22 cellular contexts compared by ENCODE assay signal in the genomic region with DNA sequence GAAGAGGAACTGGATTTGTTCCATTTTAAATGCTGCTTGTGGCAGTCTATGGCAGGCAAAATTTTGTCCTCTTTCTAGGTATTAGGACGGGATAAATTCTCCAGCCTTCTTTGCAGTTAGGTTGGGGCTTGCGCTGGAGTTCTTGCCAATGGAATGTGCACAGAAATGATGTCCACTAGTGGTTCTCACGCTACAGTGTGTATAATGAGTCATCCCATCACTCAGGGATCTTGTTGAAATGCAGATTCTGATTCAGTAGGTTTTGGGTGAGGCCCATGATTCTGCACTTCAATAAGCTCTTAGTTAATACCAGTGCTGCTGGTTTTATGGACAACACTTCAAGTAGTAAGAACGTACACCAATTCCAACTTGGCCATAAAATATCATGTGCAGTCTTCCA.
DNase-seq lines count a peak whose midpoint lies in the region; ATAC-seq and TF ChIP-seq lines count a peak whose summit lies in the region.
"Had no signal": no experiment of that assay in that cellular context is flagged by ENCODE, and none has a peak within 500 bp of the region (broad histone marks: within the 10 kb centered on the region; RNA-seq: fewer than 3 reads in every experiment).

No MANE protein-coding gene starts in this region.

- H3K36me3 Mint-ChIP-seq in activated CD4-positive, alpha-beta T cell treated with anti-CD3 and anti-CD28 coated beads for 36 hours (ENCODE audit: low read depth): no peaks in the 10 kb centered on the region
- H3K36me3 Mint-ChIP-seq: activated CD4-positive, alpha-beta memory T cell treated with anti-CD3 and anti-CD28 coated beads for 36 hours; activated naive CD4-positive, alpha-beta T cell treated with anti-CD3 and anti-CD28 coated beads, Interleukin-2, amount 50 U/mL, for 72 hours; neural progenitor cell had no signal

- H3K27ac Mint-ChIP-seq in activated CD4-positive, alpha-beta T cell treated with anti-CD3 and anti-CD28 coated beads for 36 hours: no peak overlapping the region
- H3K27ac Mint-ChIP-seq: activated CD4-positive, alpha-beta memory T cell treated with anti-CD3 and anti-CD28 coated beads for 36 hours; activated T-cell treated with anti-CD3 and anti-CD28 coated beads, Interleukin-2, amount 50 U/mL, for 24 hours; neural progenitor cell; stimulated activated naive B cell treated with anti-CD40 and anti-IgM and Interleukin-4, amounts not matched to agents 10 μg/mL and 1 μg/mL and 100 μg/mL, for 72 hours had no signal

- TF ChIP-seq CTCF in astrocyte of the spinal cord (IDR thresholded peaks at IDR 0.05; ENCODE audit: low read depth, low read length) (no peak), fibroblast of villous mesenchyme (IDR thresholded peaks at IDR 0.05; ENCODE audit: insufficient read depth, low read depth, low read length) (no peak)

- no peaks in the 10 kb centered on the region for H3K27me3 Mint-ChIP-seq in activated CD4-positive, alpha-beta T cell treated with anti-CD3 and anti-CD28 coated beads for 36 hours
- H3K27me3 Mint-ChIP-seq: activated CD4-positive, alpha-beta memory T cell treated with anti-CD3 and anti-CD28 coated beads for 36 hours; activated T-cell treated with anti-CD3 and anti-CD28 coated beads, Interleukin-2, amount 50 U/mL, for 24 hours had no signal

- POLR2A ChIA-PET in activated CD4-positive, alpha-beta T cell treated with anti-CD3 and anti-CD28 coated beads for 36 hours (lab: Charles Lee): no interaction called here

- DNase-seq in AG08395 (ENCODE audit: low spot score): peak; percentile 66
- DNase-seq in HS-27A (ENCODE audit: low read depth): peak; percentile 35
- DNase-seq in astrocyte of the spinal cord (ENCODE audit: low read depth, low spot score): peak; percentile 22
- peak; percentile 59 for DNase-seq in fibroblast of villous mesenchyme (ENCODE audit: low read depth)
- no peak for DNase-seq in activated CD4-positive, alpha-beta T cell treated with anti-CD3 and anti-CD28 coated beads for 36 hours
- DNase-seq in cortex of kidney (lab: John Stamatoyannopoulos, UW): no peak
- DNase-seq in NCI-H187 treated with DMSO at 0.1 percent for 48 hours (lab: John Stamatoyannopoulos, UW): no peak
- no peak for DNase-seq in G401 (ENCODE audit: low spot score)
- DNase-seq: activated CD4-positive, alpha-beta memory T cell treated with anti-CD3 and anti-CD28 coated beads for 36 hours; activated T-cell treated with anti-CD3 and anti-CD28 coated beads, Interleukin-2, amount 50 U/mL, for 24 hours; caudate nucleus; effector CD8-positive, alpha-beta T cell; foreskin melanocyte; GOT3; left cardiac atrium; midbrain; NCI-H1417; Peyer's patch; stimulated activated naive B cell treated with anti-CD40 and anti-IgM and Interleukin-4, amounts not matched to agents 10 μg/mL and 1 μg/mL and 100 μg/mL, for 72 hours; transverse colon had no signal

- intact Hi-C loops in activated CD4-positive, alpha-beta T cell treated with anti-CD3 and anti-CD28 coated beads for 36 hours (cut with DNase I, micrococcal nuclease): no loop called here

- peaks cover 1% of the 10 kb centered on the region for H3K9me3 Mint-ChIP-seq in activated CD4-positive, alpha-beta T cell treated with anti-CD3 and anti-CD28 coated beads for 36 hours (ENCODE audit: low read depth)
- H3K9me3 Mint-ChIP-seq: neural progenitor cell had no signal

- CTCF ChIA-PET in activated CD4-positive, alpha-beta T cell treated with anti-CD3 and anti-CD28 coated beads for 36 hours (lab: Charles Lee): no interaction called here

- ATAC-seq in activated CD4-positive, alpha-beta T cell treated with anti-CD3 and anti-CD28 coated beads for 36 hours: no peak
- ATAC-seq: activated naive CD4-positive, alpha-beta T cell treated with anti-CD3 and anti-CD28 coated beads, Interleukin-2, amount 50 U/mL, for 72 hours; stimulated activated naive B cell treated with anti-CD40 and anti-IgM and Interleukin-4, amounts not matched to agents 10 μg/mL and 1 μg/mL and 100 μg/mL, for 72 hours had no signal

- in situ Hi-C loops in astrocyte of the spinal cord (cut with HindIII; ENCODE audit: low sequenced_read_pairs) (no loop called here), G401 (cut with HindIII; ENCODE audit: low sequenced_read_pairs) (no loop called here)

- no peak overlapping the region for H3K4me3 ChIP-seq in astrocyte of the spinal cord (ENCODE audit: low read depth, low read length)
- no peak overlapping the region for H3K4me3 ChIP-seq in fibroblast of villous mesenchyme (ENCODE audit: low read depth, low read length)
- H3K4me3 ChIP-seq: neural progenitor cell, Peyer's patch, transverse colon had no signal

- no peak overlapping the region for H3K4me3 Mint-ChIP-seq in activated CD4-positive, alpha-beta T cell treated with anti-CD3 and anti-CD28 coated beads for 36 hours
- H3K4me3 Mint-ChIP-seq: activated CD4-positive, alpha-beta memory T cell treated with anti-CD3 and anti-CD28 coated beads for 36 hours; activated T-cell treated with anti-CD3 and anti-CD28 coated beads, Interleukin-2, amount 50 U/mL, for 24 hours; neural progenitor cell; stimulated activated naive B cell treated with anti-CD40 and anti-IgM and Interleukin-4, amounts not matched to agents 10 μg/mL and 1 μg/mL and 100 μg/mL, for 72 hours had no signal

- H3K4me1 Mint-ChIP-seq in activated CD4-positive, alpha-beta T cell treated with anti-CD3 and anti-CD28 coated beads for 36 hours: no peaks in the 10 kb centered on the region
- H3K4me1 Mint-ChIP-seq: neural progenitor cell had no signal

Comparison
In these comparisons a context has a peak if more than half of its experiments do, and no peak if none do; other contexts are left out.
1. DNase-seq: peak in AG08395 (single experiment), HS-27A (single experiment), astrocyte of the spinal cord (single experiment) and fibroblast of villous mesenchyme (single experiment); none in activated CD4-positive, alpha-beta T cell treated with anti-CD3 and anti-CD28 coated beads for 36 hours (single experiment), cortex of kidney (single experiment), NCI-H187 treated with DMSO at 0.1 percent for 48 hours (single experiment) and G401 (single experiment).